In the genomic region with DNA sequence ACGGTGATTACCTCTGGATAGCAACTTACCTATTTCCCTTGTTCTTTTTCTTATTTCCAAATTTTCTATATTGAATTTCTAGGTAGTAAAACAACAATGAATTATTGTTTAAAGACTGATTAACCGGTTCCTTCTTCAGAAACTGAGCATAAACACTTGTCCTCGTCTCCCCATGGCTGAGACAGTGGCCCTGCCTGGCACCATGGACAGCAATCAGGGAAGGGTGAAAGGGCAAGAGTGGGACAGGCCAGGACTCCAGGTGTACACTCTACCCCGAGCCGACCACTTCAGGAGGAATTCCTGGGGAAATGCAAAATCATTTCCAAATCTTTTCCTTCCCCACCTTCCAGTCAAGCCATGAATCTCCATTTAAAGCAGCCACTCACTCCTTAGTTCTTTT, we compare ENCODE assay signal across 2 cellular contexts.
TF ChIP-seq lines count a peak whose summit lies in the region.

No MANE protein-coding gene starts in this region.

TF ChIP-seq in HEK293, 187 proteins besides CTCF, POLR2A, EP300 and RAD21:
- TF ChIP-seq ZFP3 (tag by site-specific recombination; IDR thresholded peaks at IDR 0.05; ENCODE audit: low read depth) (no peak), ZNF16 (tag by site-specific recombination; IDR thresholded peaks at IDR 0.05; ENCODE audit: low read depth) (no peak), ZNF610 (tag by site-specific recombination; IDR thresholded peaks at IDR 0.05; ENCODE audit: borderline replicate concordance) (no peak)
- TF ChIP-seq, protein P1, sequence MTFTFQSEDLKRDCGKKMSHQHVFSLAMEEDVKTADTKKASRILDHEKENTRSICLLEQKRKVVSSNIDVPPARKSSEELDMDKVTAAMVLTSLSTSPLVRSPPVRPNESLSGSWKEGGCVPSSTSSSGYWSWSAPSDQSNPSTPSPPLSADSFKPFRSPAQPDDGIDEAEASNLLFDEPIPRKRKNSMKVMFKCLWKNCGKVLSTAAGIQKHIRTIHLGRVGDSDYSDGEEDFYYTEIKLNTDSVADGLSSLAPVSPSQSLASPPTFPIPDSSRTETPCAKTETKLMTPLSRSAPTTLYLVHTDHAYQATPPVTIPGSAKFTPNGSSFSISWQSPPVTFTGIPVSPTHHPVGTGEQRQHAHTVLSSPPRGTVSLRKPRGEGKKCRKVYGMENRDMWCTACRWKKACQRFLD (tag by site-specific recombination; IDR thresholded peaks at IDR 0.05) = no peak
- TF ChIP-seq, protein P2, sequence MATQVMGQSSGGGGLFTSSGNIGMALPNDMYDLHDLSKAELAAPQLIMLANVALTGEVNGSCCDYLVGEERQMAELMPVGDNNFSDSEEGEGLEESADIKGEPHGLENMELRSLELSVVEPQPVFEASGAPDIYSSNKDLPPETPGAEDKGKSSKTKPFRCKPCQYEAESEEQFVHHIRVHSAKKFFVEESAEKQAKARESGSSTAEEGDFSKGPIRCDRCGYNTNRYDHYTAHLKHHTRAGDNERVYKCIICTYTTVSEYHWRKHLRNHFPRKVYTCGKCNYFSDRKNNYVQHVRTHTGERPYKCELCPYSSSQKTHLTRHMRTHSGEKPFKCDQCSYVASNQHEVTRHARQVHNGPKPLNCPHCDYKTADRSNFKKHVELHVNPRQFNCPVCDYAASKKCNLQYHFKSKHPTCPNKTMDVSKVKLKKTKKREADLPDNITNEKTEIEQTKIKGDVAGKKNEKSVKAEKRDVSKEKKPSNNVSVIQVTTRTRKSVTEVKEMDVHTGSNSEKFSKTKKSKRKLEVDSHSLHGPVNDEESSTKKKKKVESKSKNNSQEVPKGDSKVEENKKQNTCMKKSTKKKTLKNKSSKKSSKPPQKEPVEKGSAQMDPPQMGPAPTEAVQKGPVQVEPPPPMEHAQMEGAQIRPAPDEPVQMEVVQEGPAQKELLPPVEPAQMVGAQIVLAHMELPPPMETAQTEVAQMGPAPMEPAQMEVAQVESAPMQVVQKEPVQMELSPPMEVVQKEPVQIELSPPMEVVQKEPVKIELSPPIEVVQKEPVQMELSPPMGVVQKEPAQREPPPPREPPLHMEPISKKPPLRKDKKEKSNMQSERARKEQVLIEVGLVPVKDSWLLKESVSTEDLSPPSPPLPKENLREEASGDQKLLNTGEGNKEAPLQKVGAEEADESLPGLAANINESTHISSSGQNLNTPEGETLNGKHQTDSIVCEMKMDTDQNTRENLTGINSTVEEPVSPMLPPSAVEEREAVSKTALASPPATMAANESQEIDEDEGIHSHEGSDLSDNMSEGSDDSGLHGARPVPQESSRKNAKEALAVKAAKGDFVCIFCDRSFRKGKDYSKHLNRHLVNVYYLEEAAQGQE (tag by site-specific recombination; IDR thresholded peaks at IDR 0.05) = peak; percentile 85
- TF ChIP-seq, protein P3, sequence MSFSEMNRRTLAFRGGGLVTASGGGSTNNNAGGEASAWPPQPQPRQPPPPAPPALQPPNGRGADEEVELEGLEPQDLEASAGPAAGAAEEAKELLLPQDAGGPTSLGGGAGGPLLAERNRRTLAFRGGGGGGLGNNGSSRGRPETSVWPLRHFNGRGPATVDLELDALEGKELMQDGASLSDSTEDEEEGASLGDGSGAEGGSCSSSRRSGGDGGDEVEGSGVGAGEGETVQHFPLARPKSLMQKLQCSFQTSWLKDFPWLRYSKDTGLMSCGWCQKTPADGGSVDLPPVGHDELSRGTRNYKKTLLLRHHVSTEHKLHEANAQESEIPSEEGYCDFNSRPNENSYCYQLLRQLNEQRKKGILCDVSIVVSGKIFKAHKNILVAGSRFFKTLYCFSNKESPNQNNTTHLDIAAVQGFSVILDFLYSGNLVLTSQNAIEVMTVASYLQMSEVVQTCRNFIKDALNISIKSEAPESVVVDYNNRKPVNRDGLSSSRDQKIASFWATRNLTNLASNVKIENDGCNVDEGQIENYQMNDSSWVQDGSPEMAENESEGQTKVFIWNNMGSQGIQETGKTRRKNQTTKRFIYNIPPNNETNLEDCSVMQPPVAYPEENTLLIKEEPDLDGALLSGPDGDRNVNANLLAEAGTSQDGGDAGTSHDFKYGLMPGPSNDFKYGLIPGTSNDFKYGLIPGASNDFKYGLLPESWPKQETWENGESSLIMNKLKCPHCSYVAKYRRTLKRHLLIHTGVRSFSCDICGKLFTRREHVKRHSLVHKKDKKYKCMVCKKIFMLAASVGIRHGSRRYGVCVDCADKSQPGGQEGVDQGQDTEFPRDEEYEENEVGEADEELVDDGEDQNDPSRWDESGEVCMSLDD (tag by site-specific recombination; IDR thresholded peaks at IDR 0.05) = no peak

TF ChIP-seq in GM12878, 131 proteins besides CTCF, POLR2A, EP300 and RAD21:
- TF ChIP-seq, protein P2 (IDR thresholded peaks at IDR 0.05; ENCODE audit: low read depth, low read length) = peak; percentile 53; the same call in 1 of the 2 replicates
- no peak for TF ChIP-seq TBL1XR1 (IDR thresholded peaks at IDR 0.05; ENCODE audit: low read depth, low read length)
